Comparison of ENCODE assay signal across 1 cellular context in genomic region chr1:26608895-26609294, GRCh38.
TF ChIP-seq lines count a peak whose summit lies in the region.

No MANE protein-coding gene starts in this region.

TF ChIP-seq in SK-N-SH treated with all-trans-retinoic acid at 6 μM for 48 hours, 23 proteins besides CTCF, POLR2A, EP300 and RAD21 (continued from another document):
- no peak for TF ChIP-seq CSRNP3 (CRISPR knock-in tag; IDR thresholded peaks at IDR 0.05)
